10 cellular contexts compared by ENCODE assay signal in genomic region chr17:65047939-65048338, GRCh38. TPM values are rescaled to one million over a fixed set of nuclear protein-coding genes. Genes with fewer than 3 reads are reported as not detected.
DNase-seq lines count a peak whose midpoint lies in the region; ATAC-seq and TF ChIP-seq lines count a peak whose summit lies in the region.
"Had no signal": no experiment of that assay in that cellular context is flagged by ENCODE, and none has a peak within 500 bp of the region (broad histone marks: within the 10 kb centered on the region; RNA-seq: fewer than 3 reads in every experiment).

No MANE protein-coding gene starts in this region.

- H3K36me3 ChIP-seq in BLaER1 treated with 17β-estradiol and CSF1 and Interleukin-3, amounts not matched to agents 10 nM and 100 nM, result peaks cover 81 to 100% (median 98%) of the 10 kb centered on the region in 11 experiments
- peaks cover 0 to 33% (median 11%) of the 10 kb centered on the region in 3 experiments for H3K36me3 ChIP-seq in naive thymus-derived CD4-positive, alpha-beta T cell (ENCODE audit: control insufficient read depth in 2 of 3, insufficient read depth in 3 of 3, low read length in 3 of 3)

- POLR2A ChIA-PET in naive thymus-derived CD4-positive, alpha-beta T cell (lab: Charles Lee), result interaction anchor here (0.8 to 1.8 kb wide), 2 partner anchors 9 to 63 kb away, joined by 5 read pairs; partner anchors contain the start of gene GNA13

- peak overlapping the region; percentile 2 to 87 (median 67) for H3K27ac Mint-ChIP-seq in naive thymus-derived CD4-positive, alpha-beta T cell

- peaks cover 12 to 51% (median 30%) of the 10 kb centered on the region in 5 donors for H3K36me3 Mint-ChIP-seq in naive thymus-derived CD4-positive, alpha-beta T cell

- peak overlapping the region in 4 of 10 experiments; percentile 6 to 30 (median 17); a peak in 4 of 20 replicates for H3K4me3 ChIP-seq in BLaER1 treated with 17β-estradiol and CSF1 and Interleukin-3, amounts not matched to agents 10 nM and 100 nM
- peak overlapping the region; percentile 29 for H3K4me3 ChIP-seq in coronary artery
- no peak overlapping the region for H3K4me3 ChIP-seq in naive thymus-derived CD4-positive, alpha-beta T cell (ENCODE audit: low read length)

- CTCF ChIA-PET in naive thymus-derived CD4-positive, alpha-beta T cell (lab: Charles Lee), result interaction anchor here (0.6 kb wide), 1 partner anchor 25 kb away, joined by 3 read pairs; no protein-coding TSS in a partner anchor

- H3K4me1 ChIP-seq in BLaER1 treated with 17β-estradiol and CSF1 and Interleukin-3, amounts not matched to agents 10 nM and 100 nM, result peaks cover 25 to 98% (median 48%) of the 10 kb centered on the region in 10 experiments
- H3K4me1 ChIP-seq in naive thymus-derived CD4-positive, alpha-beta T cell (ENCODE audit: control insufficient read depth in 2 of 2, insufficient read depth in 2 of 2, low read length in 2 of 2), result peaks cover 36 to 44% of the 10 kb centered on the region in 2 donors
- H3K4me1 ChIP-seq: Caco-2 had no signal

- no peak for TF ChIP-seq CTCF in coronary artery (IDR thresholded peaks at IDR 0.05)

- H3K4me1 Mint-ChIP-seq in naive thymus-derived CD4-positive, alpha-beta T cell, result peaks cover 42 to 90% (median 73%) of the 10 kb centered on the region in 7 donors

- peak overlapping the region in 8 of 10 donors; percentile 11 to 65 (median 52) for H3K4me3 Mint-ChIP-seq in naive thymus-derived CD4-positive, alpha-beta T cell

- H3K27me3 ChIP-seq in BLaER1 treated with 17β-estradiol and CSF1 and Interleukin-3, amounts not matched to agents 10 nM and 100 nM, result no peaks in the 10 kb centered on the region
- no peaks in the 10 kb centered on the region for H3K27me3 ChIP-seq in naive thymus-derived CD4-positive, alpha-beta T cell (ENCODE audit: control insufficient read depth in 2 of 2, insufficient read depth in 2 of 2, low read length in 2 of 2)

- DNase-seq in MV-4-11 (lab: John Stamatoyannopoulos, UW), result peak; percentile 80
- no peak for DNase-seq in coronary artery (ENCODE audit: low spot score)
- no peak for DNase-seq in naive thymus-derived CD4-positive, alpha-beta T cell
- no peak for DNase-seq in NCI-H2227 (lab: John Stamatoyannopoulos, UW; ENCODE audit: unreplicated experiment)
- no peak for DNase-seq in NCI-H2029 treated with DMSO at 0.1 percent for 48 hours (lab: John Stamatoyannopoulos, UW)
- DNase-seq in HuH-7 (ENCODE audit: low spot score), result no peak
- no peak for DNase-seq in GM03348 (ENCODE audit: low spot score)
- DNase-seq: Caco-2, NCI-H2227 treated with DMSO at 0.1 percent for 48 hours had no signal

- peaks cover 0 to 98% (median 83%) of the 10 kb centered on the region in 11 experiments; a peak in 17 of 22 replicates for H4K20me1 ChIP-seq in BLaER1 treated with 17β-estradiol and CSF1 and Interleukin-3, amounts not matched to agents 10 nM and 100 nM

- H3K9me3 ChIP-seq in BLaER1 treated with 17β-estradiol and CSF1 and Interleukin-3, amounts not matched to agents 10 nM and 100 nM (replicated peaks in 1 of 11), result no peaks in the 10 kb centered on the region
- H3K9me3 ChIP-seq in naive thymus-derived CD4-positive, alpha-beta T cell (ENCODE audit: control insufficient read depth in 2 of 3, low read length in 3 of 3), result no peaks in the 10 kb centered on the region
- H3K9me3 ChIP-seq: Caco-2 had no signal

- H3K4me2 ChIP-seq in BLaER1 treated with 17β-estradiol and CSF1 and Interleukin-3, amounts not matched to agents 10 nM and 100 nM, result peak overlapping the region in 9 of 11 experiments; percentile 4 to 98 (median 59); a peak in 16 of 22 replicates

- intact Hi-C loops in naive thymus-derived CD4-positive, alpha-beta T cell (cut with micrococcal nuclease), result loop anchor here in 1 of 2 donors (1.0 kb wide), 1 partner anchor 7 kb away; no protein-coding TSS in a partner anchor

- peak overlapping the region in 4 of 11 experiments; percentile 41 to 78 (median 70); a peak in 8 of 22 replicates for H3K9ac ChIP-seq in BLaER1 treated with 17β-estradiol and CSF1 and Interleukin-3, amounts not matched to agents 10 nM and 100 nM

- ATAC-seq in naive thymus-derived CD4-positive, alpha-beta T cell, result peak; percentile 86

- H3K27ac ChIP-seq in BLaER1 treated with 17β-estradiol and CSF1 and Interleukin-3, amounts not matched to agents 10 nM and 100 nM, result peak overlapping the region in 8 of 11 experiments; percentile 11 to 96 (median 75); a peak in 14 of 22 replicates
- H3K27ac ChIP-seq in coronary artery, result peak overlapping the region; percentile 51 to 57
- H3K27ac ChIP-seq in naive thymus-derived CD4-positive, alpha-beta T cell (ENCODE audit: low read depth, low read length), result peak overlapping the region; percentile 24

- H3K27me3 Mint-ChIP-seq in naive thymus-derived CD4-positive, alpha-beta T cell, result no peaks in the 10 kb centered on the region

- no peaks in the 10 kb centered on the region for H3K9me3 Mint-ChIP-seq in naive thymus-derived CD4-positive, alpha-beta T cell

RNA-seq across cellular contexts. Expression of gene GNA13, which starts 8.6 kb away (rescaled TPM):
- total RNA-seq in naive thymus-derived CD4-positive, alpha-beta T cell, result 100 to 1,000 TPM in 1 of 5 experiments, 10 to 100 TPM in 4; 74.1 to 102 (median 78.7) TPM
- polyA plus RNA-seq in naive thymus-derived CD4-positive, alpha-beta T cell, result 10 to 100 TPM; 29.8 to 30.2 TPM

Comparison
In these comparisons a context has a peak if more than half of its experiments do, and no peak if none do; other contexts are left out.
1. H3K27ac ChIP-seq: peak in every context shown above with its lines; median percentile 75 in BLaER1 treated with 17β-estradiol and CSF1 and Interleukin-3, amounts not matched to agents 10 nM and 100 nM; 54 in coronary artery; 24 in naive thymus-derived CD4-positive, alpha-beta T cell.